Comparison of ENCODE assay signal across 2 cellular contexts in genomic region chr16:26335236-26335809, GRCh38.
TF ChIP-seq lines count a peak whose summit lies in the region.

No MANE protein-coding gene starts in this region.

TF ChIP-seq in liver, 16 proteins besides CTCF, POLR2A, EP300 and RAD21 (continued from another document):
- no peak for TF ChIP-seq REST (IDR thresholded peaks at IDR 0.05)
- TF ChIP-seq YY1 (IDR thresholded peaks at IDR 0.05) = no peak
- TF ChIP-seq ZBTB33 (IDR thresholded peaks at IDR 0.05) = no peak
- TF ChIP-seq FOXA2 (IDR thresholded peaks at IDR 0.05) = no peak
- TF ChIP-seq SP1 (IDR thresholded peaks at IDR 0.05) = no peak

TF ChIP-seq in HepG2, 621 proteins besides CTCF, POLR2A, EP300 and RAD21 (continued from another document):
- TF ChIP-seq AKNA (CRISPR knock-in tag; IDR thresholded peaks at IDR 0.05; ENCODE audit: borderline replicate concordance) = no peak
